9 cellular contexts compared by ENCODE assay signal in the genomic region with DNA sequence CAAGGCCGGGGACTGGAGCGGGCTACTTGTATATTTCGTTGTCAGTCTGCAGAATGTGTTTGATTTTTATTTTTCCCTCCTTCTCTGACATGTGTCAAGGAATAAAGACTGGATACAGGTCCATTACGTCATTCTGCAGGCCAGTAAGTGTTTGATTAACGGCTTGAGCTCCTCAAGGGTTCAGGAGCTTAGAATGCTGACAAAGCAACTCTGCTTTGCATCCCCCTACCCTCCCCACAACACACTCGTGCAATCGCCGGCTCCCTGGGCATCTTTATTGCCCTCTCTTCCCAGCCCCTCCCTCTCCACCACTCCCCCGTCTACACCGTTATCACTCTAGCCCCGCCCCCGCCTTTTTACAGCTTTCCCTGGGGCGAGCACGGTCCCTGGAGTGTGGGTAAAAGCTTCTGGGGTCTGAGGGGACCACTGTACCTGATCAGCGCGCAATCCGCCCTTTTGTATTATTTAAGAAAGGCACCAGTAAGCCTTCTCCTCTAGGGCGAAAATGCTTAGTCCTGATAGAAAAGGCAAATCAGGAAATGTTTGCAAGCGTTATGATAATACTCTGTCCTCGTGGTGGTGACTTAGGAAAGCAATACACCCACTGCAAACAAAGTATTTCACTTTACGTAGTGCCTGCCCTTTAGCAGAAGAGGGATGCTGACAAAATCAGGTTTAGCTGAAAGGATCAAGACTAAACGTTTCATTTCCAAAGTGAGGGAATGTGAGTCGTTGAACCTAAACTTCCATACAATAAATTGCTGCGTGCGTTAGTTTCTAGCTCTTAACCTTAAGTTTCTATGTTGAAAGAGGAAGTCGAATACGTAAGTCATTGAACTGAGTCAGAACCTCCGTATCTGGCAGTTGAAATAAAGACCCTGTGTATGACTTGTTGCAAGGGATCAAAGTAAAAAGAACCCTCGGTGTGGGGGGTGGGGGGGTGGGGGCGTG. TPM values are rescaled to one million over a fixed set of nuclear protein-coding genes. Genes with fewer than 3 reads are reported as not detected.
DNase-seq lines count a peak whose midpoint lies in the region; ATAC-seq and TF ChIP-seq lines count a peak whose summit lies in the region.
"Had no signal": no experiment of that assay in that cellular context is flagged by ENCODE, and none has a peak within 500 bp of the region (broad histone marks: within the 10 kb centered on the region; RNA-seq: fewer than 3 reads in every experiment).

No MANE protein-coding gene starts in this region.

- no peak for ATAC-seq in GM19395 (IDR thresholded peaks at IDR 0.05; ENCODE audit: unreplicated experiment)
- no peak for ATAC-seq in GM21447 (IDR thresholded peaks at IDR 0.05; ENCODE audit: unreplicated experiment)

- no peak overlapping the region for H3K27ac Mint-ChIP-seq in activated CD4-positive, alpha-beta memory T cell treated with anti-CD3 and anti-CD28 coated beads for 36 hours

- CTCF ChIA-PET in activated CD4-positive, alpha-beta memory T cell treated with anti-CD3 and anti-CD28 coated beads for 36 hours (lab: Charles Lee): interaction anchor here (0.6 kb wide), 1 partner anchor 48 kb away, joined by 3 read pairs; no protein-coding TSS in a partner anchor

- intact Hi-C loops in activated CD4-positive, alpha-beta memory T cell treated with anti-CD3 and anti-CD28 coated beads for 36 hours (cut with micrococcal nuclease): no loop called here
- intact Hi-C loops in ovary (cut with DNase I): no loop called here

- peaks cover 21% of the 10 kb centered on the region for H3K4me1 Mint-ChIP-seq in activated CD4-positive, alpha-beta memory T cell treated with anti-CD3 and anti-CD28 coated beads for 36 hours (ENCODE audit: low read depth)

- H3K4me3 Mint-ChIP-seq in activated CD4-positive, alpha-beta memory T cell treated with anti-CD3 and anti-CD28 coated beads for 36 hours: peak overlapping the region; percentile 12

- H3K4me3 ChIP-seq in KMS-11 (IDR thresholded peaks at IDR 0.05; ENCODE audit: insufficient read depth, low read depth, low read length): no peak overlapping the region
- H3K4me3 ChIP-seq in ovary: peak overlapping the region; percentile 33

- H3K27me3 Mint-ChIP-seq in activated CD4-positive, alpha-beta memory T cell treated with anti-CD3 and anti-CD28 coated beads for 36 hours: peaks cover 60% of the 10 kb centered on the region

- no peaks in the 10 kb centered on the region for H3K9me3 ChIP-seq in ovary

- H3K36me3 ChIP-seq in KMS-11 (ENCODE audit: insufficient read depth) (no peaks in the 10 kb centered on the region), ovary (no peaks in the 10 kb centered on the region)

- no peak for TF ChIP-seq EP300 in ovary (IDR thresholded peaks at IDR 0.05)

- no peak for TF ChIP-seq POLR2A in ovary (IDR thresholded peaks at IDR 0.05)

- no peaks in the 10 kb centered on the region for H3K79me2 ChIP-seq in KMS-11 (ENCODE audit: insufficient read depth, low read depth)

- no peak overlapping the region for H3K27ac ChIP-seq in KMS-11
- no peak overlapping the region for H3K27ac ChIP-seq in ovary

- POLR2A ChIA-PET in activated CD4-positive, alpha-beta memory T cell treated with anti-CD3 and anti-CD28 coated beads for 36 hours (lab: Charles Lee): interaction anchor here (0.6 kb wide), 1 partner anchor 21 kb away, joined by 3 read pairs; no protein-coding TSS in a partner anchor

- H4K20me1 ChIP-seq in KMS-11 (ENCODE audit: insufficient read depth): no peaks in the 10 kb centered on the region

- no peak overlapping the region for H3K9ac ChIP-seq in KMS-11

- H3K27me3 ChIP-seq in KMS-11 (ENCODE audit: insufficient read depth, low read depth): no peaks in the 10 kb centered on the region; the same call in 1 of the 2 replicates
- H3K27me3 ChIP-seq in ovary: no peaks in the 10 kb centered on the region

- H3K4me2 ChIP-seq in KMS-11: peak overlapping the region; percentile 89

- 3 to 5% (median 4%) methylated on average over 30 of the region's 30 CpGs for WGBS in ovary, 3 donors

- no peaks in the 10 kb centered on the region for H3K36me3 Mint-ChIP-seq in activated CD4-positive, alpha-beta memory T cell treated with anti-CD3 and anti-CD28 coated beads for 36 hours

- H3K9me3 Mint-ChIP-seq in activated CD4-positive, alpha-beta memory T cell treated with anti-CD3 and anti-CD28 coated beads for 36 hours: no peaks in the 10 kb centered on the region

- TF ChIP-seq CTCF in KMS-11 (conservative IDR thresholded peaks at IDR 0.05; ENCODE audit: low read depth, low read length) (no peak), ovary (IDR thresholded peaks at IDR 0.05) (peak in 1 of 3 donors; percentile 14)

- no peak overlapping the region for H2AFZ ChIP-seq in KMS-11 (ENCODE audit: low read depth)

- DNase-seq in ELR (ENCODE audit: low read depth): peak; percentile 76
- DNase-seq in activated CD4-positive, alpha-beta memory T cell treated with anti-CD3 and anti-CD28 coated beads for 36 hours: no peak
- peak; percentile 37 for DNase-seq in germinal center (ENCODE audit: low spot score)
- DNase-seq in ovary: peak; percentile 32 to 67 (median 46)
- no peak for DNase-seq in NCI-H1694 treated with DMSO at 0.1 percent for 48 hours (lab: John Stamatoyannopoulos, UW)

- H3K4me1 ChIP-seq in KMS-11 (ENCODE audit: low read depth, poor library complexity, severe bottlenecking) (peaks cover 5% of the 10 kb centered on the region), ovary (ENCODE audit: insufficient read depth) (peaks cover 7% of the 10 kb centered on the region)

RNA-seq across cellular contexts. Expression of gene CREB5, which starts 1.4 kb away (rescaled TPM):
- under 1 TPM; 0.15 to 0.52 TPM for total RNA-seq in activated CD4-positive, alpha-beta memory T cell treated with anti-CD3 and anti-CD28 coated beads for 36 hours
- total RNA-seq in ovary: 10 to 100 TPM in 1 of 7 donors, 1 to 10 TPM in 5, under 1 TPM in 1; 0.71 to 15.0 (median 2.7) TPM
- 1 to 10 TPM; 1.1 to 4.3 TPM for polyA plus RNA-seq in ovary
- total RNA-seq: T-helper 1 cell treated with Interleukin-12 subunit alpha and Interleukin-12 subunit beta and Interleukin-4 antibody, amounts not matched to agents 30 ng/mL and 1 ng/mL, for 36 hours had no signal

Comparison
In these comparisons a context has a peak if more than half of its experiments do, and no peak if none do; other contexts are left out.
1. DNase-seq: peak in ELR (single experiment), germinal center (single experiment) and ovary (5 of 5); none in activated CD4-positive, alpha-beta memory T cell treated with anti-CD3 and anti-CD28 coated beads for 36 hours (single experiment) and NCI-H1694 treated with DMSO at 0.1 percent for 48 hours (single experiment).